8 cellular contexts compared by ENCODE assay signal in the genomic region with DNA sequence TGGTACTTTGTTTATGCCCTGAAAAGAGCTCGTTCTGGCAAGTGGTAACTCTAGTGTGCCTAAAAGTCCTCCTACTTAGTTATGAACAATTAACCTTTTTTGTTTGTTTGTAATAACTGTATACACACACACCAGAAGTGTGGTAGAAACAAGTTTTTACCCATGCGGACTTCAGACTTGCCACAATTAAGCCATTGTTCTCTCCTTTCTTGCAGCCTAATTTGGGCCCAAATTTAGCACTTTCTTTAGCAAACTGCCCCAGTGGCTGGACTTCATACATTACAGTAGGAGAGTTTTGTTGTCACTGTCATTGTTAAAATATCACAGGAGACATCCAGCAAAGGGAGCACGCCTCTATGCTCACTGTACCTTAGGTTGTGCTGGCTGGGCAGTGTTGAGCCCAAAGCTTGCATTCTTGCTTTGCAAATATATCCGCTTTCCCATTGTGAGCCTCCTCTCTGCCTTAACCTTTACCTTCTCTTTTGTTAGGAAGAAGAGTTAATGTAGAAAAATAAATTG. TPM values are rescaled to one million over a fixed set of nuclear protein-coding genes. Genes with fewer than 3 reads are reported as not detected.
"Had no signal": no experiment of that assay in that cellular context is flagged by ENCODE, and none has a peak within 500 bp of the region (broad histone marks: within the 10 kb centered on the region; RNA-seq: fewer than 3 reads in every experiment).

No MANE protein-coding gene starts in this region.

- ATAC-seq: GM23338, K562 had no signal

- DNase-seq: H9, HCEC 1CT, IMR-90, Kasumi-1, KG1 had no signal

- H3K4me2 ChIP-seq: GM23338 had no signal

- H3K4me3 ChIP-seq: GM23338, K562 had no signal

- H2AFZ ChIP-seq: GM23338 had no signal

- FAIRE-seq: H1, K562 had no signal

RNA-seq across cellular contexts. Expression of gene LRRC1, which starts 53.0 kb away (rescaled TPM):
- total RNA-seq: K562 had no signal
- polyA plus RNA-seq: K562 had no signal
